In the genomic region with DNA sequence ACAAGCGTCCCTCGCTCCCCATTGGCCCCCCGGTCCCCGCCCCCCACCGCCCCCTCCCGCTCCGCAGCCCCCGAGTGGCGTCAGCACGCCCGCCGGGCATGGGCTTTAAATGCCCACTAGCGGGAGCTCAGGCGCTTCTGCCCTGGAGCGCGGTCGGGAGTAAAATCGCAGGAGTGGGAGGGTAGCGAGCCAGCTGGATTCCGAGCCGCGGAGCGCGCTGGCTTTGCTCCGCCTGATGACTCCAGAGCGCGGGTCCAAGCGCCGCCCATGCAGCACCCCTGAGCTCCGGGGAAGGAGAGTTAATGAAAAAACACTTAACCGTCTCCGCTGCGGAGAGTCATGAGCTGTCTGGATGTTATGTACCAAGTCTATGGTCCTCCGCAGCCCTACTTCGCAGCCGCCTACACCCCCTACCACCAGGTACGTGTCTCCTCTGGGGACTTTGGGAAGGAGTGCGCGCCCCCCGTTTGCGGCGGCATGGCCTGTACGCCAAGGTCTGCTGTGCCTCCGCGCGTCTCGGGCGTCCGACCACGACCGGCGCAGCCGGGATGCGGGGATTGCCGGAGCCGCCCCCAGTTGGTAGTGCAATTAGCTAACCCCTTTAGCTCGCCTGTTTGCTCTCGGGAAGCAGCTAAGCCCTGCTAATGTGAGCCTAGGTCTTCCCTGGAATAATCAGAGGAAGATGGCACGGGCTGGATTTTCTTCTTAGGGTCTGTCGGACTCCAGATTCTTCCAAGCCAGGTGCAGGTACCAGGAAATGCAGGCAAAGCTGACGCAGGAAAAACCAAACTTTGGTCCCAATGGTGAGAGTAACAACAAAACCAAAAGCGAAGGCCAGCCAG, we compare ENCODE assay signal across 8 cellular contexts. TPM values are rescaled to one million over a fixed set of nuclear protein-coding genes. Genes with fewer than 3 reads are reported as not detected.
DNase-seq lines count a peak whose midpoint lies in the region; TF ChIP-seq lines count a peak whose summit lies in the region.

A gene with protein sequence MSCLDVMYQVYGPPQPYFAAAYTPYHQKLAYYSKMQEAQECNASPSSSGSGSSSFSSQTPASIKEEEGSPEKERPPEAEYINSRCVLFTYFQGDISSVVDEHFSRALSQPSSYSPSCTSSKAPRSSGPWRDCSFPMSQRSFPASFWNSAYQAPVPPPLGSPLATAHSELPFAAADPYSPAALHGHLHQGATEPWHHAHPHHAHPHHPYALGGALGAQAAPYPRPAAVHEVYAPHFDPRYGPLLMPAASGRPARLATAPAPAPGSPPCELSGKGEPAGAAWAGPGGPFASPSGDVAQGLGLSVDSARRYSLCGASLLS (plus strand): TSS at position 134 of the 842 bp plus-strand sequence. CDS start 206 bp downstream, at position 340.

- H3K4me1 ChIP-seq in stomach: peaks cover 28 to 37% (median 32%) of the 10 kb centered on the region in 4 donors

- WGBS in stomach, 5 donors: 1 to 5% (median 2%) methylated on average over 28 to 62 of the region's 62 CpGs

- POLR2A ChIA-PET in RWPE1 (lab: Yijun Ruan, JAX; ENCODE audit: low non-redundant PET): no interaction called here

- CTCF ChIA-PET in RWPE1 (lab: Yijun Ruan, JAX): interaction anchor here (0.7 kb wide), 2 partner anchors 13 to 465 kb away, joined by 3 to 4 read pairs; no protein-coding TSS in a partner anchor

- peaks cover 0 to 10% (median 0%) of the 10 kb centered on the region in 4 donors for H3K9me3 ChIP-seq in stomach

- TF ChIP-seq CTCF in AG10803 (conservative IDR thresholded peaks at IDR 0.05; ENCODE audit: low read length): 0 out of 2 replicates have a peak, but pooled peaks have one; percentile 14
- no peak for TF ChIP-seq CTCF in GM20000 (IDR thresholded peaks at IDR 0.05; ENCODE audit: extremely low read depth, missing control alignments)
- TF ChIP-seq CTCF in stomach (IDR thresholded peaks at IDR 0.05): no peak
- no peak for TF ChIP-seq CTCF in RWPE1 (conservative IDR thresholded peaks at IDR 0.05; ENCODE audit: low read depth)

- DNase-seq in AG10803 (ENCODE audit: low read depth): peak; percentile 35
- peak; percentile 44 for DNase-seq in GM20000 (ENCODE audit: low spot score)
- peak; percentile 35 for DNase-seq in NCI-H2171 treated with DMSO at 0.1 percent for 48 hours (lab: John Stamatoyannopoulos, UW)
- DNase-seq in cerebellum (ENCODE audit: low spot score): peak; percentile 4
- peak; percentile 92 for DNase-seq in left kidney (ENCODE audit: low read depth, low spot score)
- no peak for DNase-seq in stomach
- no peak for DNase-seq in RWPE1 (ENCODE audit: low spot score)
- DNase-seq in activated CD4-positive, CD25-positive, alpha-beta regulatory T cell treated with anti-CD3 and anti-CD28 coated beads, Interleukin-2, amount 50 U/mL, for 72 hours: no peak

- TF ChIP-seq POLR2A in stomach (IDR thresholded peaks at IDR 0.05): no peak

- intact Hi-C loops in stomach (cut with DNase I; ENCODE audit: low total_unique reads): no loop called here

- peaks cover 24 to 98% (median 84%) of the 10 kb centered on the region in 3 donors for H3K27me3 ChIP-seq in stomach

- peak within 1 kb of the TSS; percentile 50 for H3K4me3 ChIP-seq in AG10803 (ENCODE audit: low read length)
- peak within 1 kb of the TSS; percentile 40 to 58 (median 48) for H3K4me3 ChIP-seq in stomach

- TF ChIP-seq EP300 in stomach (IDR thresholded peaks at IDR 0.05): no peak

- H3K27ac ChIP-seq in stomach (no peak within 1 kb of the TSS), RWPE1 (no peak within 1 kb of the TSS)

- no peaks in the 10 kb centered on the region for H3K36me3 ChIP-seq in stomach

RNA-seq across cellular contexts. Expression of the gene that starts here (rescaled TPM):
- not detected for total RNA-seq in cerebellum
- 1 to 10 TPM in 1 of 5 donors, not detected in 4; 1.2 TPM for total RNA-seq in stomach
- polyA plus RNA-seq in stomach: not detected

Comparison
In these comparisons a context has a peak if more than half of its experiments do, and no peak if none do; other contexts are left out.
1. Peak in DNase-seq in cerebellum; RNA of the gene not detected or under 1 TPM.
2. DNase-seq: peak in AG10803 (single experiment), GM20000 (single experiment), NCI-H2171 treated with DMSO at 0.1 percent for 48 hours (single experiment) and left kidney (single experiment); none in stomach (single experiment), RWPE1 (single experiment) and activated CD4-positive, CD25-positive, alpha-beta regulatory T cell treated with anti-CD3 and anti-CD28 coated beads, Interleukin-2, amount 50 U/mL, for 72 hours (single experiment).